Comparison of ENCODE assay signal across 8 cellular contexts in genomic region chr21:46184625-46185555, GRCh38. TPM values are rescaled to one million over a fixed set of nuclear protein-coding genes. Genes with fewer than 3 reads are reported as not detected.
DNase-seq lines count a peak whose midpoint lies in the region; ATAC-seq and TF ChIP-seq lines count a peak whose summit lies in the region.

No MANE protein-coding gene starts in this region.

- peak in 1 of 2 donors; percentile 14 for TF ChIP-seq POLR2A in Peyer's patch (IDR thresholded peaks at IDR 0.05)

- H3K9me3 Mint-ChIP-seq in activated T-helper 17 cell treated with anti-CD3 and anti-CD28 coated beads, Interleukin-2, amount 50 U/mL, for 72 hours: no peaks in the 10 kb centered on the region
- peaks cover 0 to 1% (median 0%) of the 10 kb centered on the region in 11 donors for H3K9me3 Mint-ChIP-seq in naive thymus-derived CD4-positive, alpha-beta T cell

- H3K4me3 Mint-ChIP-seq in activated T-helper 17 cell treated with anti-CD3 and anti-CD28 coated beads, Interleukin-2, amount 50 U/mL, for 72 hours: peak overlapping the region; percentile 73
- peak overlapping the region; percentile 80 to 92 (median 86) for H3K4me3 Mint-ChIP-seq in naive thymus-derived CD4-positive, alpha-beta T cell

- H3K79me2 ChIP-seq in fibroblast of lung (ENCODE audit: control insufficient read depth, insufficient read depth, low read length): no peaks in the 10 kb centered on the region

- CTCF ChIA-PET in naive thymus-derived CD4-positive, alpha-beta T cell (lab: Charles Lee): no interaction called here

- peak; percentile 75 for ATAC-seq in activated T-helper 17 cell treated with anti-CD3 and anti-CD28 coated beads, Interleukin-2, amount 50 U/mL, for 72 hours (replicated peaks)
- peak; percentile 79 for ATAC-seq in naive thymus-derived CD4-positive, alpha-beta T cell
- ATAC-seq in HG03045 (IDR thresholded peaks at IDR 0.05; ENCODE audit: unreplicated experiment): no peak

- peak overlapping the region; percentile 54 for H2AFZ ChIP-seq in fibroblast of lung (ENCODE audit: low read length)

- peak overlapping the region; percentile 87 for H3K9ac ChIP-seq in HUES6 (ENCODE audit: low read length)
- H3K9ac ChIP-seq in fibroblast of lung (ENCODE audit: insufficient read depth, low read length): peak overlapping the region; percentile 52

- intact Hi-C loops in naive thymus-derived CD4-positive, alpha-beta T cell (cut with micrococcal nuclease): loop anchor here (1.0 to 2.0 kb wide), 5 partner anchors 14 to 139 kb away; partner anchors contain the start of genes LSS (in 2 of the 2) and PCNT (in 1 of the 2)

- H3K9me3 ChIP-seq in HUES6 (ENCODE audit: control insufficient read depth, insufficient read depth, low read depth, low read length) (no peaks in the 10 kb centered on the region), Peyer's patch (no peaks in the 10 kb centered on the region), fibroblast of lung (ENCODE audit: control insufficient read depth, insufficient read depth, low read depth, low read length) (no peaks in the 10 kb centered on the region)
- no peaks in the 10 kb centered on the region for H3K9me3 ChIP-seq in naive thymus-derived CD4-positive, alpha-beta T cell (ENCODE audit: control insufficient read depth in 2 of 3, low read length in 3 of 3)

- H3K27me3 Mint-ChIP-seq in activated T-helper 17 cell treated with anti-CD3 and anti-CD28 coated beads, Interleukin-2, amount 50 U/mL, for 72 hours: no peaks in the 10 kb centered on the region
- no peaks in the 10 kb centered on the region for H3K27me3 Mint-ChIP-seq in naive thymus-derived CD4-positive, alpha-beta T cell

- H3K27ac Mint-ChIP-seq in activated T-helper 17 cell treated with anti-CD3 and anti-CD28 coated beads, Interleukin-2, amount 50 U/mL, for 72 hours: no peak overlapping the region
- peak overlapping the region; percentile 75 to 91 (median 86) for H3K27ac Mint-ChIP-seq in naive thymus-derived CD4-positive, alpha-beta T cell

- TF ChIP-seq CTCF in Peyer's patch (IDR thresholded peaks at IDR 0.05): no peak
- TF ChIP-seq CTCF in fibroblast of lung (conservative IDR thresholded peaks at IDR 0.05 in 1 of 2, IDR thresholded peaks at IDR 0.05 in 1 of 2; ENCODE audit: low read depth in 1 of 2, low read length in 2 of 2): no peak

- POLR2A ChIA-PET in naive thymus-derived CD4-positive, alpha-beta T cell (lab: Charles Lee): no interaction called here

- no peaks in the 10 kb centered on the region for H3K4me1 Mint-ChIP-seq in activated T-helper 17 cell treated with anti-CD3 and anti-CD28 coated beads, Interleukin-2, amount 50 U/mL, for 72 hours
- peaks cover 0 to 16% (median 10%) of the 10 kb centered on the region in 7 donors for H3K4me1 Mint-ChIP-seq in naive thymus-derived CD4-positive, alpha-beta T cell

- H3K27me3 ChIP-seq in HUES6 (ENCODE audit: control insufficient read depth, insufficient read depth, low read length) (no peaks in the 10 kb centered on the region), Peyer's patch (no peaks in the 10 kb centered on the region), fibroblast of lung (ENCODE audit: control insufficient read depth, insufficient read depth, low read length) (no peaks in the 10 kb centered on the region)
- H3K27me3 ChIP-seq in naive thymus-derived CD4-positive, alpha-beta T cell (ENCODE audit: control insufficient read depth in 2 of 2, insufficient read depth in 2 of 2, low read length in 2 of 2): no peaks in the 10 kb centered on the region

- H3K4me3 ChIP-seq in HUES6 (ENCODE audit: low read depth, low read length): peak overlapping the region; percentile 93
- peak overlapping the region; percentile 36 to 63 (median 48) for H3K4me3 ChIP-seq in Peyer's patch
- H3K4me3 ChIP-seq in fibroblast of lung (replicated peaks in 1 of 4; ENCODE audit: control extremely low read depth in 1 of 4, insufficient read depth in 1 of 4, low read depth in 3 of 4, low read length in 4 of 4): peak overlapping the region; percentile 22 to 80 (median 50)
- H3K4me3 ChIP-seq in naive thymus-derived CD4-positive, alpha-beta T cell (ENCODE audit: low read length): peak overlapping the region; percentile 67

- peak overlapping the region; percentile 88 for H3K4me2 ChIP-seq in fibroblast of lung (ENCODE audit: extremely low read depth, insufficient read depth, low read length)

- H3K36me3 ChIP-seq in HUES6 (ENCODE audit: control insufficient read depth, insufficient read depth, low read length) (peaks cover 18% of the 10 kb centered on the region), Peyer's patch (no peaks in the 10 kb centered on the region), fibroblast of lung (ENCODE audit: control insufficient read depth, insufficient read depth, low read length) (peaks cover 8% of the 10 kb centered on the region)
- H3K36me3 ChIP-seq in naive thymus-derived CD4-positive, alpha-beta T cell (ENCODE audit: control insufficient read depth in 2 of 3, insufficient read depth in 3 of 3, low read length in 3 of 3): peaks cover 0 to 6% (median 0%) of the 10 kb centered on the region in 3 experiments

- DNase-seq in GM03348 (ENCODE audit: low spot score) (peak; percentile 89), Peyer's patch (peak; percentile 53 to 89 (median 87)), fibroblast of lung (ENCODE audit: low read depth in 2 of 2) (peak; percentile 92 to 94)
- DNase-seq in naive thymus-derived CD4-positive, alpha-beta T cell: peak; percentile 48 to 79 (median 74)
- DNase-seq in stimulated activated CD8-positive, alpha-beta memory T cell treated with anti-CD3 and anti-CD28 coated beads, Interleukin-7, amount 100 ng/mL, for 4 hours (ENCODE audit: low read depth in 2 of 2): peak; percentile 58 to 59

- H3K4me1 ChIP-seq in HUES6 (ENCODE audit: control insufficient read depth, insufficient read depth, low read length) (peaks cover 40% of the 10 kb centered on the region), Peyer's patch (peaks cover 0 to 6% (median 0%) of the 10 kb centered on the region in 4 donors), fibroblast of lung (ENCODE audit: control insufficient read depth, extremely low read depth, insufficient read depth, low read length) (peaks cover 12% of the 10 kb centered on the region)
- peaks cover 0 to 5% of the 10 kb centered on the region in 2 donors for H3K4me1 ChIP-seq in naive thymus-derived CD4-positive, alpha-beta T cell (ENCODE audit: control insufficient read depth in 2 of 2, insufficient read depth in 2 of 2, low read length in 2 of 2)

- no peaks in the 10 kb centered on the region for H3K36me3 Mint-ChIP-seq in activated T-helper 17 cell treated with anti-CD3 and anti-CD28 coated beads, Interleukin-2, amount 50 U/mL, for 72 hours (ENCODE audit: low read depth)
- peaks cover 0 to 7% (median 0%) of the 10 kb centered on the region in 5 donors for H3K36me3 Mint-ChIP-seq in naive thymus-derived CD4-positive, alpha-beta T cell

- no peaks in the 10 kb centered on the region for H4K20me1 ChIP-seq in fibroblast of lung (ENCODE audit: control insufficient read depth, extremely low read depth, insufficient read depth, low read length)

- H3K27ac ChIP-seq in HUES6 (ENCODE audit: low read depth, low read length) (peak overlapping the region; percentile 84), Peyer's patch (peak overlapping the region; percentile 36 to 91 (median 70)), fibroblast of lung (ENCODE audit: insufficient read depth, low read length) (peak overlapping the region; percentile 54)
- H3K27ac ChIP-seq in naive thymus-derived CD4-positive, alpha-beta T cell (ENCODE audit: low read depth, low read length): peak overlapping the region; percentile 68

RNA-seq across cellular contexts. Expression of gene SPATC1L, which starts 0.6 kb away (rescaled TPM):
- total RNA-seq in Peyer's patch: 10 to 100 TPM in 1 of 4 donors, 1 to 10 TPM in 3; 1.1 to 13.2 (median 2.6) TPM
- 1 to 10 TPM; 3.8 to 6.7 TPM for total RNA-seq in activated T-helper 17 cell treated with anti-CD3 and anti-CD28 coated beads, Interleukin-2, amount 50 U/mL, for 72 hours
- 5.4 and 9.6 TPM in 2 replicates for total RNA-seq in fibroblast of lung
- 2.9 and 4.4 TPM in 2 replicates for polyA plus RNA-seq in fibroblast of lung
- polyA plus RNA-seq in fibroblast of lung (2012): 12.2 and 25.0 TPM in 2 replicates
- polyA minus RNA-seq in fibroblast of lung (ENCODE audit: low replicate concordance): 6.7 and 13.7 TPM in 2 replicates
- 10 to 100 TPM in 3 of 5 experiments, 1 to 10 TPM in 2; 3.7 to 17.9 (median 11.4) TPM for total RNA-seq in naive thymus-derived CD4-positive, alpha-beta T cell
- 10 to 100 TPM in 1 of 2 donors, 1 to 10 TPM in 1; 7.7 to 17.1 TPM for polyA plus RNA-seq in naive thymus-derived CD4-positive, alpha-beta T cell

RNA-seq across cellular contexts. Expression of gene FTCD, which starts 29.5 kb away (rescaled TPM):
- total RNA-seq in Peyer's patch: 1 to 10 TPM in 1 of 4 donors, under 1 TPM in 1, not detected in 2; 0.67 to 1.0 TPM
- total RNA-seq in activated T-helper 17 cell treated with anti-CD3 and anti-CD28 coated beads, Interleukin-2, amount 50 U/mL, for 72 hours: under 1 TPM in 1 of 2 donors, not detected in 1; 0.24 TPM
- total RNA-seq in fibroblast of lung: 0.26 and 1.3 TPM in 2 replicates
- 0.27 TPM in 1 of 2 replicates, not detected in the other for polyA plus RNA-seq in fibroblast of lung
- 0.12 and 0.19 TPM in 2 replicates for polyA plus RNA-seq in fibroblast of lung (2012)
- polyA minus RNA-seq in fibroblast of lung (ENCODE audit: low replicate concordance): not detected in 2 replicates
- total RNA-seq in naive thymus-derived CD4-positive, alpha-beta T cell: 1 to 10 TPM in 3 of 5 experiments, under 1 TPM in 2; 0.29 to 5.7 (median 2.0) TPM
- polyA plus RNA-seq in naive thymus-derived CD4-positive, alpha-beta T cell: not detected

RNA-seq across cellular contexts. Expression of gene LSS, which starts 43.7 kb away (rescaled TPM):
- 100 to 1,000 TPM in 1 of 4 donors, 10 to 100 TPM in 3; 43.7 to 172 (median 66.5) TPM for total RNA-seq in Peyer's patch
- total RNA-seq in activated T-helper 17 cell treated with anti-CD3 and anti-CD28 coated beads, Interleukin-2, amount 50 U/mL, for 72 hours: 10 to 100 TPM; 30.8 to 43.8 TPM
- 106 and 252 TPM in 2 replicates for total RNA-seq in fibroblast of lung
- 90.0 and 97.6 TPM in 2 replicates for polyA plus RNA-seq in fibroblast of lung
- 137 and 141 TPM in 2 replicates for polyA plus RNA-seq in fibroblast of lung (2012)
- polyA minus RNA-seq in fibroblast of lung (ENCODE audit: low replicate concordance): 371 and 392 TPM in 2 replicates
- 10 to 100 TPM; 41.3 to 64.4 (median 44.9) TPM for total RNA-seq in naive thymus-derived CD4-positive, alpha-beta T cell
- 10 to 100 TPM; 10.7 to 15.2 TPM for polyA plus RNA-seq in naive thymus-derived CD4-positive, alpha-beta T cell
